In genomic region chr7:25125137-25125946, GRCh38 we compare ENCODE assay signal across 1 cellular context.
TF ChIP-seq lines count a peak whose summit lies in the region.

Gene CYCS (minus strand): TSS chr7:25125260. CDS start chr7:25124119, 1,141 bp downstream.

TF ChIP-seq in K562, 482 proteins besides CTCF, POLR2A, EP300 and RAD21 (continued from another document):
- TF ChIP-seq, protein P1, sequence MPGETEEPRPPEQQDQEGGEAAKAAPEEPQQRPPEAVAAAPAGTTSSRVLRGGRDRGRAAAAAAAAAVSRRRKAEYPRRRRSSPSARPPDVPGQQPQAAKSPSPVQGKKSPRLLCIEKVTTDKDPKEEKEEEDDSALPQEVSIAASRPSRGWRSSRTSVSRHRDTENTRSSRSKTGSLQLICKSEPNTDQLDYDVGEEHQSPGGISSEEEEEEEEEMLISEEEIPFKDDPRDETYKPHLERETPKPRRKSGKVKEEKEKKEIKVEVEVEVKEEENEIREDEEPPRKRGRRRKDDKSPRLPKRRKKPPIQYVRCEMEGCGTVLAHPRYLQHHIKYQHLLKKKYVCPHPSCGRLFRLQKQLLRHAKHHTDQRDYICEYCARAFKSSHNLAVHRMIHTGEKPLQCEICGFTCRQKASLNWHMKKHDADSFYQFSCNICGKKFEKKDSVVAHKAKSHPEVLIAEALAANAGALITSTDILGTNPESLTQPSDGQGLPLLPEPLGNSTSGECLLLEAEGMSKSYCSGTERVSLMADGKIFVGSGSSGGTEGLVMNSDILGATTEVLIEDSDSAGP (CRISPR knock-in tag; IDR thresholded peaks at IDR 0.05): no peak
- TF ChIP-seq ZNF384 (IDR thresholded peaks at IDR 0.05; ENCODE audit: low read depth, low read length) (no peak), CEBPG (CRISPR knock-in tag; IDR thresholded peaks at IDR 0.05) (peak; percentile 88), CEBPG (tag; conservative IDR thresholded peaks at IDR 0.05 in 1 of 2, IDR thresholded peaks at IDR 0.05 in 1 of 2) (peak; percentile 78 to 91), ZC3H4 (CRISPR knock-in tag; IDR thresholded peaks at IDR 0.05; ENCODE audit: borderline replicate concordance) (no peak), HMGN3 (IDR thresholded peaks at IDR 0.05; ENCODE audit: borderline replicate concordance, extremely low read depth, insufficient read length, low read depth, low read length) (peak; percentile 86), ZNF318 (IDR thresholded peaks at IDR 0.05; ENCODE audit: borderline replicate concordance in 1 of 2, low read depth in 1 of 2) (no peak), PML (IDR thresholded peaks at IDR 0.05; ENCODE audit: low read length) (peak; percentile 91), RFX1 (IDR thresholded peaks at IDR 0.05) (peak; percentile 80), MCM7 (IDR thresholded peaks at IDR 0.05) (no peak), MIER1 (IDR thresholded peaks at IDR 0.05; ENCODE audit: low read depth) (no peak), MYC (IDR thresholded peaks at IDR 0.05; ENCODE audit: low read depth, low read length) (peak; percentile 98), MYC (CRISPR knock-in tag; IDR thresholded peaks at IDR 0.05; ENCODE audit: borderline replicate concordance, low read depth) (no peak; the same call in 1 of the 2 replicates), NELFE (IDR thresholded peaks at IDR 0.05; ENCODE audit: insufficient read depth, insufficient read length) (peak; percentile 72), NEUROD1 (IDR thresholded peaks at IDR 0.05; ENCODE audit: borderline replicate concordance, low read depth, low read length, partially characterized antibody) (peak; percentile 92), OTX1 (CRISPR knock-in tag; IDR thresholded peaks at IDR 0.05) (peak; percentile 89; the same call in 1 of the 2 replicates), RFX7 (CRISPR knock-in tag; IDR thresholded peaks at IDR 0.05) (no peak), RBM17 (IDR thresholded peaks at IDR 0.05; ENCODE audit: borderline replicate concordance, low read depth, low read length) (no peak), KHSRP (IDR thresholded peaks at IDR 0.05) (peak; percentile 91), SIX5 (IDR thresholded peaks at IDR 0.05; ENCODE audit: borderline replicate concordance in 1 of 2, insufficient read depth in 1 of 2, low read depth in 1 of 2, low read length in 2 of 2) (peak in 1 of 2 experiments; percentile 33; a peak in 2 of 4 replicates), ARID2 (IDR thresholded peaks at IDR 0.05) (no peak), DDX20 (tag; IDR thresholded peaks at IDR 0.05; ENCODE audit: low read depth) (no peak), TAF7 (tag; IDR thresholded peaks at IDR 0.05) (peak; percentile 92), ZBTB12 (CRISPR knock-in tag; IDR thresholded peaks at IDR 0.05) (peak; percentile 96), MXI1 (IDR thresholded peaks at IDR 0.05; ENCODE audit: low read depth, low read length) (no peak), FOXK2 (conservative IDR thresholded peaks at IDR 0.05 in 1 of 2, IDR thresholded peaks at IDR 0.05 in 1 of 2; ENCODE audit: low read depth in 2 of 2) (peak; percentile 90 to 94), FOXK1 (CRISPR knock-in tag; IDR thresholded peaks at IDR 0.05; ENCODE audit: borderline replicate concordance) (no peak), BCL6 (CRISPR knock-in tag; IDR thresholded peaks at IDR 0.05) (no peak), MBD1 (CRISPR knock-in tag; IDR thresholded peaks at IDR 0.05) (no peak), MCM5 (IDR thresholded peaks at IDR 0.05; ENCODE audit: low read depth) (no peak), HDAC6 (IDR thresholded peaks at IDR 0.05; ENCODE audit: low read depth, low read length) (no peak)
- TF ChIP-seq, protein P2, sequence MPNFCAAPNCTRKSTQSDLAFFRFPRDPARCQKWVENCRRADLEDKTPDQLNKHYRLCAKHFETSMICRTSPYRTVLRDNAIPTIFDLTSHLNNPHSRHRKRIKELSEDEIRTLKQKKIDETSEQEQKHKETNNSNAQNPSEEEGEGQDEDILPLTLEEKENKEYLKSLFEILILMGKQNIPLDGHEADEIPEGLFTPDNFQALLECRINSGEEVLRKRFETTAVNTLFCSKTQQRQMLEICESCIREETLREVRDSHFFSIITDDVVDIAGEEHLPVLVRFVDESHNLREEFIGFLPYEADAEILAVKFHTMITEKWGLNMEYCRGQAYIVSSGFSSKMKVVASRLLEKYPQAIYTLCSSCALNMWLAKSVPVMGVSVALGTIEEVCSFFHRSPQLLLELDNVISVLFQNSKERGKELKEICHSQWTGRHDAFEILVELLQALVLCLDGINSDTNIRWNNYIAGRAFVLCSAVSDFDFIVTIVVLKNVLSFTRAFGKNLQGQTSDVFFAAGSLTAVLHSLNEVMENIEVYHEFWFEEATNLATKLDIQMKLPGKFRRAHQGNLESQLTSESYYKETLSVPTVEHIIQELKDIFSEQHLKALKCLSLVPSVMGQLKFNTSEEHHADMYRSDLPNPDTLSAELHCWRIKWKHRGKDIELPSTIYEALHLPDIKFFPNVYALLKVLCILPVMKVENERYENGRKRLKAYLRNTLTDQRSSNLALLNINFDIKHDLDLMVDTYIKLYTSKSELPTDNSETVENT (CRISPR knock-in tag; IDR thresholded peaks at IDR 0.05): peak; percentile 58; the same call in 1 of the 2 replicates
- TF ChIP-seq, protein P3, sequence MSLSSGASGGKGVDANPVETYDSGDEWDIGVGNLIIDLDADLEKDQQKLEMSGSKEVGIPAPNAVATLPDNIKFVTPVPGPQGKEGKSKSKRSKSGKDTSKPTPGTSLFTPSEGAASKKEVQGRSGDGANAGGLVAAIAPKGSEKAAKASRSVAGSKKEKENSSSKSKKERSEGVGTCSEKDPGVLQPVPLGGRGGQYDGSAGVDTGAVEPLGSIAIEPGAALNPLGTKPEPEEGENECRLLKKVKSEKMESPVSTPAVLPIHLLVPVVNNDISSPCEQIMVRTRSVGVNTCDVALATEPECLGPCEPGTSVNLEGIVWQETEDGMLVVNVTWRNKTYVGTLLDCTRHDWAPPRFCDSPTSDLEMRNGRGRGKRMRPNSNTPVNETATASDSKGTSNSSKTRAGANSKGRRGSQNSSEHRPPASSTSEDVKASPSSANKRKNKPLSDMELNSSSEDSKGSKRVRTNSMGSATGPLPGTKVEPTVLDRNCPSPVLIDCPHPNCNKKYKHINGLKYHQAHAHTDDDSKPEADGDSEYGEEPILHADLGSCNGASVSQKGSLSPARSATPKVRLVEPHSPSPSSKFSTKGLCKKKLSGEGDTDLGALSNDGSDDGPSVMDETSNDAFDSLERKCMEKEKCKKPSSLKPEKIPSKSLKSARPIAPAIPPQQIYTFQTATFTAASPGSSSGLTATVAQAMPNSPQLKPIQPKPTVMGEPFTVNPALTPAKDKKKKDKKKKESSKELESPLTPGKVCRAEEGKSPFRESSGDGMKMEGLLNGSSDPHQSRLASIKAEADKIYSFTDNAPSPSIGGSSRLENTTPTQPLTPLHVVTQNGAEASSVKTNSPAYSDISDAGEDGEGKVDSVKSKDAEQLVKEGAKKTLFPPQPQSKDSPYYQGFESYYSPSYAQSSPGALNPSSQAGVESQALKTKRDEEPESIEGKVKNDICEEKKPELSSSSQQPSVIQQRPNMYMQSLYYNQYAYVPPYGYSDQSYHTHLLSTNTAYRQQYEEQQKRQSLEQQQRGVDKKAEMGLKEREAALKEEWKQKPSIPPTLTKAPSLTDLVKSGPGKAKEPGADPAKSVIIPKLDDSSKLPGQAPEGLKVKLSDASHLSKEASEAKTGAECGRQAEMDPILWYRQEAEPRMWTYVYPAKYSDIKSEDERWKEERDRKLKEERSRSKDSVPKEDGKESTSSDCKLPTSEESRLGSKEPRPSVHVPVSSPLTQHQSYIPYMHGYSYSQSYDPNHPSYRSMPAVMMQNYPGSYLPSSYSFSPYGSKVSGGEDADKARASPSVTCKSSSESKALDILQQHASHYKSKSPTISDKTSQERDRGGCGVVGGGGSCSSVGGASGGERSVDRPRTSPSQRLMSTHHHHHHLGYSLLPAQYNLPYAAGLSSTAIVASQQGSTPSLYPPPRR (CRISPR knock-in tag; IDR thresholded peaks at IDR 0.05; ENCODE audit: borderline replicate concordance): no peak
